In the genomic region with DNA sequence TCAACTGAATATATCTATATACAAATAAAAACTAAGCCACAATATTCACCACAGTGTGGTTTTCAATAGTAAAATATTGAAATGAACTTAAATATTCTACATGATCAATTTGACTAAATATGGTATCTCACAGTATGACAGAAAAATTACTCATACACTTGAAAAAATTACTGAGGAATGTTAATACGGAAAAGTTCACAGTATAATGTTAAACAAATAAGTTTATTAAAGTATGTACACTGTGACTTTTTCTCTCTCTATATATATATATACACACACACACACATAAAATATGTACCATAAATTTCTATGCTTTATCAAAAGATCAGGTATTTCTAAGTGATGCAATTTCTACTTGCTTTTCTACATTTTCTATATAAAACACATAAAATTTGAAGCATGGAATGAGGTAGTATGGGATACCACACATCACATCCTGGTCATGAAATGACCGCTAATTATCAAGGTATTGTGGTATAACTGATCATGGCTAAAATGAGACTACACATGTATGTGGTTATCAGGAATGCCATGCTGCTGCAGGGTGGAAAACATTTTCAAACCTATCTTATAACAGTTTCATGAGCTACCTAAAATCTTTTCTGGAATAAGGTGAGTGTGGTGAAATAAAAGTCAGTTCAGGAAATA, we compare ENCODE assay signal across 21 cellular contexts.
DNase-seq lines count a peak whose midpoint lies in the region; ATAC-seq, FAIRE-seq and TF ChIP-seq lines count a peak whose summit lies in the region.
"Had no signal": no experiment of that assay in that cellular context is flagged by ENCODE, and none has a peak within 500 bp of the region (broad histone marks: within the 10 kb centered on the region; RNA-seq: fewer than 3 reads in every experiment).

No MANE protein-coding gene starts in this region.

- ATAC-seq in HG03354 (IDR thresholded peaks at IDR 0.05; ENCODE audit: poor library complexity, severe bottlenecking, unreplicated experiment), result no peak
- ATAC-seq: A549 had no signal

- H3K9me3 Mint-ChIP-seq in HFFc6 (no peaks in the 10 kb centered on the region), astrocyte (ENCODE audit: unreplicated experiment) (no peaks in the 10 kb centered on the region)
- H3K9me3 Mint-ChIP-seq: CD4-positive, alpha-beta memory T cell; H9 had no signal

- H3K9me3 ChIP-seq in astrocyte (ENCODE audit: insufficient read depth, low read depth, low read length) (no peaks in the 10 kb centered on the region), colonic mucosa (no peaks in the 10 kb centered on the region)
- H3K9me3 ChIP-seq: A549, BLaER1 had no signal

- H3K27ac Mint-ChIP-seq in HFFc6, result peak overlapping the region; percentile 36
- no peak overlapping the region for H3K27ac Mint-ChIP-seq in astrocyte (ENCODE audit: unreplicated experiment)
- H3K27ac Mint-ChIP-seq: CD4-positive, alpha-beta memory T cell; H9 had no signal

- H3K27ac ChIP-seq in astrocyte (ENCODE audit: low read depth, low read length) (no peak overlapping the region), colonic mucosa (no peak overlapping the region)
- H3K27ac ChIP-seq: A549, BLaER1 had no signal

- H3K27me3 ChIP-seq in astrocyte (ENCODE audit: insufficient read depth, low read length), result no peaks in the 10 kb centered on the region
- H3K27me3 ChIP-seq in colonic mucosa, result no peaks in the 10 kb centered on the region
- H3K27me3 ChIP-seq: BLaER1 had no signal

- FAIRE-seq in astrocyte (lab: Jason Lieb, UNC) (no peak), islet of Langerhans (lab: Jason Lieb, UNC) (peak; percentile 49)

- peaks cover 34% of the 10 kb centered on the region for H3K4me1 Mint-ChIP-seq in HFFc6 (ENCODE audit: low read depth)
- H3K4me1 Mint-ChIP-seq in astrocyte (ENCODE audit: low read depth, unreplicated experiment), result peaks cover 2% of the 10 kb centered on the region
- H3K4me1 Mint-ChIP-seq: CD4-positive, alpha-beta memory T cell; H9 had no signal

- H3K4me1 ChIP-seq in astrocyte (ENCODE audit: insufficient read depth, low read length) (no peaks in the 10 kb centered on the region), colonic mucosa (no peaks in the 10 kb centered on the region)
- H3K4me1 ChIP-seq: BLaER1 had no signal

- H3K4me2 ChIP-seq in astrocyte (ENCODE audit: low read length), result no peak overlapping the region
- H3K4me2 ChIP-seq: A549, BLaER1 had no signal

- peaks cover 20% of the 10 kb centered on the region for H4K20me1 ChIP-seq in astrocyte (ENCODE audit: insufficient read depth, low read length)
- H4K20me1 ChIP-seq: BLaER1 had no signal

- no peak overlapping the region for H3K4me3 ChIP-seq in AG10803 (ENCODE audit: low read length)
- no peak overlapping the region for H3K4me3 ChIP-seq in astrocyte (ENCODE audit: insufficient read depth, low read depth, low read length)
- no peak overlapping the region for H3K4me3 ChIP-seq in colonic mucosa
- H3K4me3 ChIP-seq: A549, BLaER1 had no signal

- TF ChIP-seq CTCF in AG10803 (conservative IDR thresholded peaks at IDR 0.05; ENCODE audit: low read length) (no peak), HFFc6 (IDR thresholded peaks at IDR 0.05) (no peak), astrocyte (IDR thresholded peaks at IDR 0.05; ENCODE audit: insufficient read depth, low read depth, low read length) (no peak), colonic mucosa (IDR thresholded peaks at IDR 0.05) (no peak)

- H3K79me2 ChIP-seq in astrocyte (ENCODE audit: insufficient read depth, low read length), result peaks cover 27% of the 10 kb centered on the region

- intact Hi-C loops in colonic mucosa (cut with DNase I), result no loop called here

- DNase-seq in AG10803 (ENCODE audit: low read depth), result peak; percentile 9
- DNase-seq in HFFc6, result no peak
- DNase-seq in astrocyte (ENCODE audit: low read depth), result peak; percentile 36
- DNase-seq in stimulated activated CD4-positive, alpha-beta T cell treated with anti-CD3 and anti-CD28 coated beads, Interleukin-15, amount 100 ng/mL, for 24 hours, result no peak
- no peak for DNase-seq in colonic mucosa
- no peak for DNase-seq in hepatic stellate cell (ENCODE audit: low spot score)
- DNase-seq: CD4-positive, alpha-beta memory T cell; H9; MM.1S; NCI-H1092; NCI-H1436 treated with DMSO at 0.1 percent for 48 hours; NCI-H2029; NCI-H446 treated with DMSO at 0.1 percent for 48 hours; NCI-H748 treated with DMSO at 0.1 percent for 48 hours; NK-92 treated with Interleukin-12 subunit alpha and Interleukin-12 subunit beta, amount 100 ng/mL, for 24 hours; RPMI8226; SHP77 treated with DMSO at 0.1 percent for 48 hours had no signal

- no peak overlapping the region for H3K4me3 Mint-ChIP-seq in HFFc6
- H3K4me3 Mint-ChIP-seq in astrocyte (ENCODE audit: unreplicated experiment), result no peak overlapping the region
- H3K4me3 Mint-ChIP-seq: CD4-positive, alpha-beta memory T cell; H9 had no signal

- peaks cover 18% of the 10 kb centered on the region for H3K36me3 Mint-ChIP-seq in HFFc6 (ENCODE audit: low read depth)
- H3K36me3 Mint-ChIP-seq in astrocyte (ENCODE audit: low read depth, unreplicated experiment), result peaks cover under 1% of the 10 kb centered on the region
- H3K36me3 Mint-ChIP-seq: CD4-positive, alpha-beta memory T cell had no signal

- H2AFZ ChIP-seq in astrocyte (ENCODE audit: low read depth, low read length), result no peak overlapping the region

- no peaks in the 10 kb centered on the region for H3K36me3 ChIP-seq in astrocyte (ENCODE audit: insufficient read depth, low read length)
- H3K36me3 ChIP-seq in colonic mucosa, result no peaks in the 10 kb centered on the region
- H3K36me3 ChIP-seq: BLaER1 had no signal

- H3K9ac ChIP-seq in astrocyte (ENCODE audit: low read length) (no peak overlapping the region), colonic mucosa (ENCODE audit: low read depth in 2 of 2, low read length in 2 of 2) (no peak overlapping the region)
- H3K9ac ChIP-seq: BLaER1 had no signal

- H3K27me3 Mint-ChIP-seq in HFFc6 (ENCODE audit: insufficient read depth), result no peaks in the 10 kb centered on the region
- no peaks in the 10 kb centered on the region for H3K27me3 Mint-ChIP-seq in astrocyte (ENCODE audit: low read depth, unreplicated experiment)

Comparison
In these comparisons a context has a peak if more than half of its experiments do, and no peak if none do; other contexts are left out.
1. DNase-seq: peak in AG10803 (single experiment) and astrocyte (single experiment); none in HFFc6 (single experiment), stimulated activated CD4-positive, alpha-beta T cell treated with anti-CD3 and anti-CD28 coated beads, Interleukin-15, amount 100 ng/mL, for 24 hours (single experiment), colonic mucosa (single experiment) and hepatic stellate cell (single experiment).